1 cellular context compared by ENCODE assay signal in the genomic region with DNA sequence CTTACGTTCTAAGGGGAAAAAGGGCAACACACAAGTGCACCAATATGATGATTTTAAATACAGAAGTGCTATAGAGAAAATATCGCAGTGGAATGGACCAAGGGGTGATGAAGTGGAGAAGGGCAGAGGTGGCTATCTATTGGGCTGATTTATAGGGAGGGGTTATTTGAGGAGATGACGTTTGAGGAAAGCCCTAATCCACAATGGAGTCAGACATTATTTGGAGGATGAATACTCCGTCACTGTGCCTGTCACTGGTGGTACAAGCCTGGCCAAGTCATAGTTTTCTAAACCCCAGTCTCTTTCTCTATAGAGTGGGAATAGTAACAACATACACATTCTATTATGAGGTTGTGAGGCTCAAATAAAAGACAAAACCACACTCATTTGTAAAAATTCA.
TF ChIP-seq lines count a peak whose summit lies in the region.

No MANE protein-coding gene starts in this region.

TF ChIP-seq in GM12878, 131 proteins besides CTCF, POLR2A, EP300 and RAD21:
- no peak for TF ChIP-seq EGR1 (IDR thresholded peaks at IDR 0.05; ENCODE audit: borderline replicate concordance in 1 of 2, low read depth in 2 of 2, low read length in 2 of 2)
- TF ChIP-seq ZZZ3 (IDR thresholded peaks at IDR 0.05; ENCODE audit: control insufficient read depth, insufficient read length, low read depth) = no peak
- no peak for TF ChIP-seq PKNOX1 (IDR thresholded peaks at IDR 0.05)
- TF ChIP-seq, protein P1, sequence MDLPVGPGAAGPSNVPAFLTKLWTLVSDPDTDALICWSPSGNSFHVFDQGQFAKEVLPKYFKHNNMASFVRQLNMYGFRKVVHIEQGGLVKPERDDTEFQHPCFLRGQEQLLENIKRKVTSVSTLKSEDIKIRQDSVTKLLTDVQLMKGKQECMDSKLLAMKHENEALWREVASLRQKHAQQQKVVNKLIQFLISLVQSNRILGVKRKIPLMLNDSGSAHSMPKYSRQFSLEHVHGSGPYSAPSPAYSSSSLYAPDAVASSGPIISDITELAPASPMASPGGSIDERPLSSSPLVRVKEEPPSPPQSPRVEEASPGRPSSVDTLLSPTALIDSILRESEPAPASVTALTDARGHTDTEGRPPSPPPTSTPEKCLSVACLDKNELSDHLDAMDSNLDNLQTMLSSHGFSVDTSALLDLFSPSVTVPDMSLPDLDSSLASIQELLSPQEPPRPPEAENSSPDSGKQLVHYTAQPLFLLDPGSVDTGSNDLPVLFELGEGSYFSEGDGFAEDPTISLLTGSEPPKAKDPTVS (IDR thresholded peaks at IDR 0.05; ENCODE audit: low read depth, low read length) = no peak
- TF ChIP-seq, protein P2, sequence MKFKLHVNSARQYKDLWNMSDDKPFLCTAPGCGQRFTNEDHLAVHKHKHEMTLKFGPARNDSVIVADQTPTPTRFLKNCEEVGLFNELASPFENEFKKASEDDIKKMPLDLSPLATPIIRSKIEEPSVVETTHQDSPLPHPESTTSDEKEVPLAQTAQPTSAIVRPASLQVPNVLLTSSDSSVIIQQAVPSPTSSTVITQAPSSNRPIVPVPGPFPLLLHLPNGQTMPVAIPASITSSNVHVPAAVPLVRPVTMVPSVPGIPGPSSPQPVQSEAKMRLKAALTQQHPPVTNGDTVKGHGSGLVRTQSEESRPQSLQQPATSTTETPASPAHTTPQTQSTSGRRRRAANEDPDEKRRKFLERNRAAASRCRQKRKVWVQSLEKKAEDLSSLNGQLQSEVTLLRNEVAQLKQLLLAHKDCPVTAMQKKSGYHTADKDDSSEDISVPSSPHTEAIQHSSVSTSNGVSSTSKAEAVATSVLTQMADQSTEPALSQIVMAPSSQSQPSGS (IDR thresholded peaks at IDR 0.05; ENCODE audit: low read length) = no peak
- TF ChIP-seq, protein P3, sequence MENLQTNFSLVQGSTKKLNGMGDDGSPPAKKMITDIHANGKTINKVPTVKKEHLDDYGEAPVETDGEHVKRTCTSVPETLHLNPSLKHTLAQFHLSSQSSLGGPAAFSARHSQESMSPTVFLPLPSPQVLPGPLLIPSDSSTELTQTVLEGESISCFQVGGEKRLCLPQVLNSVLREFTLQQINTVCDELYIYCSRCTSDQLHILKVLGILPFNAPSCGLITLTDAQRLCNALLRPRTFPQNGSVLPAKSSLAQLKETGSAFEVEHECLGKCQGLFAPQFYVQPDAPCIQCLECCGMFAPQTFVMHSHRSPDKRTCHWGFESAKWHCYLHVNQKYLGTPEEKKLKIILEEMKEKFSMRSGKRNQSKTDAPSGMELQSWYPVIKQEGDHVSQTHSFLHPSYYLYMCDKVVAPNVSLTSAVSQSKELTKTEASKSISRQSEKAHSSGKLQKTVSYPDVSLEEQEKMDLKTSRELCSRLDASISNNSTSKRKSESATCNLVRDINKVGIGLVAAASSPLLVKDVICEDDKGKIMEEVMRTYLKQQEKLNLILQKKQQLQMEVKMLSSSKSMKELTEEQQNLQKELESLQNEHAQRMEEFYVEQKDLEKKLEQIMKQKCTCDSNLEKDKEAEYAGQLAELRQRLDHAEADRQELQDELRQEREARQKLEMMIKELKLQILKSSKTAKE (IDR thresholded peaks at IDR 0.05; ENCODE audit: low read depth, poor library complexity, severe bottlenecking) = no peak
- no peak for TF ChIP-seq SREBF1 (IDR thresholded peaks at IDR 0.05; ENCODE audit: low read length)
- no peak for TF ChIP-seq FOS (IDR thresholded peaks at IDR 0.05; ENCODE audit: borderline replicate concordance, extremely low read depth, insufficient read length)
- TF ChIP-seq USF2 (IDR thresholded peaks at IDR 0.05; ENCODE audit: borderline replicate concordance, low read depth, low read length) = no peak
- no peak for TF ChIP-seq ATF7 (IDR thresholded peaks at IDR 0.05; ENCODE audit: low read depth)
- no peak for TF ChIP-seq NR2F1 (conservative IDR thresholded peaks at IDR 0.05)
- TF ChIP-seq PAX5 (IDR thresholded peaks at IDR 0.05; ENCODE audit: borderline replicate concordance, low read depth, low read length) = no peak
- no peak for TF ChIP-seq REST (IDR thresholded peaks at IDR 0.05; ENCODE audit: low read depth, low read length)
- no peak for TF ChIP-seq RFX5 (IDR thresholded peaks at IDR 0.05; ENCODE audit: low read depth, low read length)
- TF ChIP-seq KDM1A (IDR thresholded peaks at IDR 0.05; ENCODE audit: borderline replicate concordance) = no peak
- TF ChIP-seq NBN (IDR thresholded peaks at IDR 0.05) = no peak
- TF ChIP-seq RUNX3 (IDR thresholded peaks at IDR 0.05; ENCODE audit: low read length) = no peak
- TF ChIP-seq MYB (IDR thresholded peaks at IDR 0.05; ENCODE audit: borderline replicate concordance, low read depth, low read length) = no peak
TF ChIP-seq in GM12878: peak in this region for 0.
